Comparison of ENCODE assay signal across 1 cellular context in genomic region chr19:6362351-6362801, GRCh38.
A peak's percentile ranks its signal among the peaks of the same experiment; 100 is the strongest.
TF ChIP-seq lines count a peak whose summit lies in the region.

No MANE protein-coding gene starts in this region.

TF ChIP-seq in GM12878, 131 proteins besides CTCF, POLR2A, EP300 and RAD21:
- TF ChIP-seq MLLT1 (IDR thresholded peaks at IDR 0.05): peak; percentile 78; the same call in 1 of the 2 replicates
- no peak for TF ChIP-seq ZNF384 (IDR thresholded peaks at IDR 0.05; ENCODE audit: borderline replicate concordance, low read depth, low read length)
